Comparison of ENCODE assay signal across 19 cellular contexts in the genomic region with DNA sequence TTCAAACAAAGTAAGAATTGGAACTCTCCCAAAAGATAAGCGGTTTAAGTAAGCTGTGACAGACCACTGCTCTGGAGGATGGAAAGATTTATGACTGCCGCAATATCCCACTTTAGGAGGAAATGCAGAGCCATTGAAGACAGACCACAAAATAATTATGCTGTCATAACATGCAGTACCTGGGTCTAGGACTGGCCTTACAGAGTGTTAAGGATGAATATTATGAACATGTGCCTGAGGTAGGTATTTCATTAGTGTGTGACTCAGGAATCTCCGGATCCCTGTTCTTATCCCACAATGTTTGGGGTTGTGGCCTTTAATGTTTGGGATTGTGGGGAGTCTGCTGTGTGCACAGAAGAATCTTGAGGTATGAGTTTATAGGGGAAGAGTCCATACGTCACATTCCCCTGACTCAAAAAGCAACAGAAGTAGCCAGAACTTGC.
DNase-seq lines count a peak whose midpoint lies in the region; ATAC-seq and TF ChIP-seq lines count a peak whose summit lies in the region.
"Had no signal": no experiment of that assay in that cellular context is flagged by ENCODE, and none has a peak within 500 bp of the region (broad histone marks: within the 10 kb centered on the region; RNA-seq: fewer than 3 reads in every experiment).

No MANE protein-coding gene starts in this region.

- no peak overlapping the region for H3K4me3 Mint-ChIP-seq in stimulated activated memory B cell treated with anti-CD40 and anti-IgM and Interleukin-4, amounts not matched to agents 10 μg/mL and 1 μg/mL and 100 μg/mL, for 72 hours
- H3K4me3 Mint-ChIP-seq: activated CD4-positive, alpha-beta memory T cell treated with anti-CD3 and anti-CD28 coated beads, Interleukin-2, amount 10 ng/mL, durations not matched to agents 7 days and 5 days; CD8-positive, alpha-beta T cell; central memory CD8-positive, alpha-beta T cell; stimulated activated effector memory CD8-positive, alpha-beta T cell treated with anti-CD3 and anti-CD28 coated beads, Interleukin-12 subunit alpha, Interleukin-12 subunit beta, amount 100 ng/mL, for 72 hours had no signal

- no peak for ATAC-seq in stimulated activated memory B cell treated with anti-CD40 and anti-IgM and Interleukin-4, amounts not matched to agents 10 μg/mL and 1 μg/mL and 100 μg/mL, for 72 hours
- ATAC-seq in HG02678 (IDR thresholded peaks at IDR 0.05; ENCODE audit: unreplicated experiment), result no peak
- ATAC-seq: CD8-positive, alpha-beta T cell; stimulated activated effector memory CD8-positive, alpha-beta T cell treated with anti-CD3 and anti-CD28 coated beads, Interleukin-12 subunit alpha, Interleukin-12 subunit beta, amount 100 ng/mL, for 72 hours had no signal

- H3K4me3 ChIP-seq in epithelial cell of esophagus (ENCODE audit: low read length), result no peak overlapping the region
- H3K4me3 ChIP-seq: sigmoid colon had no signal

- peak overlapping the region; percentile 36 for H3K27ac Mint-ChIP-seq in stimulated activated memory B cell treated with anti-CD40 and anti-IgM and Interleukin-4, amounts not matched to agents 10 μg/mL and 1 μg/mL and 100 μg/mL, for 72 hours
- H3K27ac Mint-ChIP-seq: activated CD4-positive, alpha-beta memory T cell treated with anti-CD3 and anti-CD28 coated beads, Interleukin-2, amount 10 ng/mL, durations not matched to agents 7 days and 5 days; CD8-positive, alpha-beta T cell; stimulated activated effector memory CD8-positive, alpha-beta T cell treated with anti-CD3 and anti-CD28 coated beads, Interleukin-12 subunit alpha, Interleukin-12 subunit beta, amount 100 ng/mL, for 72 hours had no signal

- DNase-seq in HS-27A (ENCODE audit: low read depth), result peak; percentile 50
- DNase-seq in RPMI7951 (ENCODE audit: low read depth), result peak; percentile 37
- peak; percentile 62 for DNase-seq in epithelial cell of esophagus (ENCODE audit: low read depth)
- no peak for DNase-seq in activated T-cell treated with anti-CD3 and anti-CD28 coated beads, Interleukin-2, amount 50 U/mL, for 1 hour
- no peak for DNase-seq in COR-L47 (lab: John Stamatoyannopoulos, UW)
- DNase-seq: activated CD4-positive, alpha-beta memory T cell treated with anti-CD3 and anti-CD28 coated beads, Interleukin-2, amount 10 ng/mL, durations not matched to agents 7 days and 5 days; activated effector memory CD4-positive, alpha-beta T cell treated with Interleukin-2 at 50 U/mL for 16 hours; CD8-positive, alpha-beta T cell; GF-D8; Karpas-422; NCI-H187 treated with DMSO at 0.1 percent for 48 hours; NCI-H526 treated with DMSO at 0.1 percent for 48 hours; SHP77; sigmoid colon; stimulated activated CD4-positive, alpha-beta T cell treated with anti-CD3 and anti-CD28 coated beads, Interleukin-4, amount 100 ng/mL, for 4 hours had no signal

- H3K4me1 Mint-ChIP-seq in stimulated activated memory B cell treated with anti-CD40 and anti-IgM and Interleukin-4, amounts not matched to agents 10 μg/mL and 1 μg/mL and 100 μg/mL, for 72 hours, result peaks cover 34% of the 10 kb centered on the region
- H3K4me1 Mint-ChIP-seq: central memory CD8-positive, alpha-beta T cell had no signal

- H3K9me3 Mint-ChIP-seq in stimulated activated memory B cell treated with anti-CD40 and anti-IgM and Interleukin-4, amounts not matched to agents 10 μg/mL and 1 μg/mL and 100 μg/mL, for 72 hours, result no peaks in the 10 kb centered on the region
- H3K9me3 Mint-ChIP-seq: activated CD4-positive, alpha-beta memory T cell treated with anti-CD3 and anti-CD28 coated beads, Interleukin-2, amount 10 ng/mL, durations not matched to agents 7 days and 5 days; CD8-positive, alpha-beta T cell; central memory CD8-positive, alpha-beta T cell; stimulated activated effector memory CD8-positive, alpha-beta T cell treated with anti-CD3 and anti-CD28 coated beads, Interleukin-12 subunit alpha, Interleukin-12 subunit beta, amount 100 ng/mL, for 72 hours had no signal

- H3K36me3 Mint-ChIP-seq in stimulated activated memory B cell treated with anti-CD40 and anti-IgM and Interleukin-4, amounts not matched to agents 10 μg/mL and 1 μg/mL and 100 μg/mL, for 72 hours, result no peaks in the 10 kb centered on the region
- H3K36me3 Mint-ChIP-seq: CD8-positive, alpha-beta T cell; stimulated activated effector memory CD8-positive, alpha-beta T cell treated with anti-CD3 and anti-CD28 coated beads, Interleukin-12 subunit alpha, Interleukin-12 subunit beta, amount 100 ng/mL, for 72 hours had no signal

- no peak for TF ChIP-seq CTCF in epithelial cell of esophagus (IDR thresholded peaks at IDR 0.05; ENCODE audit: insufficient read depth, low read depth, low read length, missing control alignments)

- H3K27me3 Mint-ChIP-seq in stimulated activated memory B cell treated with anti-CD40 and anti-IgM and Interleukin-4, amounts not matched to agents 10 μg/mL and 1 μg/mL and 100 μg/mL, for 72 hours, result no peaks in the 10 kb centered on the region

Comparison
In these comparisons a context has a peak if more than half of its experiments do, and no peak if none do; other contexts are left out.
1. DNase-seq: peak in HS-27A (single experiment), RPMI7951 (single experiment) and epithelial cell of esophagus (single experiment); none in activated T-cell treated with anti-CD3 and anti-CD28 coated beads, Interleukin-2, amount 50 U/mL, for 1 hour (single experiment) and COR-L47 (single experiment).